Comparison of ENCODE assay signal across 12 cellular contexts in genomic region chr2:176997792-176998169, GRCh38.
A peak's percentile ranks its signal among the peaks of the same experiment; 100 is the strongest.
DNase-seq lines count a peak whose midpoint lies in the region; ATAC-seq and TF ChIP-seq lines count a peak whose summit lies in the region.
"Had no signal": no experiment of that assay in that cellular context is flagged by ENCODE, and none has a peak within 500 bp of the region (broad histone marks: within the 10 kb centered on the region; RNA-seq: fewer than 3 reads in every experiment).

No MANE protein-coding gene starts in this region.

- DNase-seq in mucosa of descending colon = no peak
- no peak for DNase-seq in RPMI8226
- DNase-seq in G401 (ENCODE audit: low spot score) = no peak
- no peak for DNase-seq in DMS53 treated with DMSO at 0.1 percent for 48 hours (lab: John Stamatoyannopoulos, UW; ENCODE audit: unreplicated experiment)
- DNase-seq: activated naive CD4-positive, alpha-beta T cell; naive B cell; NCI-H1436; NCI-H82 had no signal

- H3K9me3 ChIP-seq in mucosa of descending colon = no peaks in the 10 kb centered on the region

- no peaks in the 10 kb centered on the region for H3K36me3 ChIP-seq in mucosa of descending colon (ENCODE audit: low read depth)

- ATAC-seq in GM18502 (IDR thresholded peaks at IDR 0.05; ENCODE audit: poor library complexity, unreplicated experiment) (peak; percentile 23), GM21447 (IDR thresholded peaks at IDR 0.05; ENCODE audit: unreplicated experiment) (peak; percentile 6), HG03066 (IDR thresholded peaks at IDR 0.05; ENCODE audit: low read depth, unreplicated experiment) (peak; percentile 10), mucosa of descending colon (no peak)

- H3K9me3 Mint-ChIP-seq in dendritic cell treated with granulocyte-macrophage colony-stimulating factor and Interleukin-4, amounts not matched to agents 40 ng/mL and 50 ng/mL, for 4 days = no peaks in the 10 kb centered on the region

- no peaks in the 10 kb centered on the region for H3K36me3 Mint-ChIP-seq in dendritic cell treated with granulocyte-macrophage colony-stimulating factor and Interleukin-4, amounts not matched to agents 40 ng/mL and 50 ng/mL, for 4 days (ENCODE audit: low read depth)
- H3K36me3 Mint-ChIP-seq: naive B cell had no signal

- peak overlapping the region; percentile 66 for H3K27ac Mint-ChIP-seq in dendritic cell treated with granulocyte-macrophage colony-stimulating factor and Interleukin-4, amounts not matched to agents 40 ng/mL and 50 ng/mL, for 4 days

- H3K4me3 ChIP-seq in mucosa of descending colon = no peak overlapping the region

- H3K27me3 Mint-ChIP-seq in dendritic cell treated with granulocyte-macrophage colony-stimulating factor and Interleukin-4, amounts not matched to agents 40 ng/mL and 50 ng/mL, for 4 days = no peaks in the 10 kb centered on the region
- H3K27me3 Mint-ChIP-seq: naive B cell had no signal

- peaks cover 42% of the 10 kb centered on the region for H3K4me1 Mint-ChIP-seq in dendritic cell treated with granulocyte-macrophage colony-stimulating factor and Interleukin-4, amounts not matched to agents 40 ng/mL and 50 ng/mL, for 4 days (ENCODE audit: low read depth)

- peaks cover 5% of the 10 kb centered on the region for H3K4me1 ChIP-seq in mucosa of descending colon (ENCODE audit: low read depth)

- TF ChIP-seq CTCF in mucosa of descending colon (IDR thresholded peaks at IDR 0.05) = no peak

- in situ Hi-C loops in G401 (cut with HindIII; ENCODE audit: low sequenced_read_pairs) = no loop called here

- H3K4me3 Mint-ChIP-seq in dendritic cell treated with granulocyte-macrophage colony-stimulating factor and Interleukin-4, amounts not matched to agents 40 ng/mL and 50 ng/mL, for 4 days = no peak overlapping the region

- intact Hi-C loops in dendritic cell treated with granulocyte-macrophage colony-stimulating factor and Interleukin-4, amounts not matched to agents 40 ng/mL and 50 ng/mL, for 4 days (cut with micrococcal nuclease) = loop anchor here (5.0 to 10.0 kb wide), 2 partner anchors 60 to 337 kb away; no protein-coding TSS in a partner anchor
- intact Hi-C loops in mucosa of descending colon (cut with DNase I, micrococcal nuclease) = no loop called here
